1 cellular context compared by ENCODE assay signal in the genomic region with DNA sequence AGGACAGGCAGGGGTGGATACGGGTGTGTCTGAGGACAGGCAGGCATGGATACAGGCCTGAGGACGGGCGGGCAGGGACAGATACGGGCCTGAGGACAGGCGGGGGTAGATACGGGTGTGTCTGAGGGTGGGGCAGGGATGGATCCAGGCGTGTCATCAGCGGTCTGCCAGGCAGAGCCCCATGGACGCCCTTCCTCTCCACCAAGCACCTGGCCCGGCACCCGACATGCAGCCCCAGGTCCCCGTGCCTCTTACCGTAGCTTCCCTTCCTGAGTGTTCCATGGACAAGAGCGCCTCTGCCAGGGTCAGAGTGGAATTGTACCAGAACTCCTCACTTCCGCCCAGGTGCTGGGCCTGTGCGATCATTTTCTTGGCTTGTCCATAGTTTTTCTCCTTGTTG.
TF ChIP-seq lines count a peak whose summit lies in the region.

No MANE protein-coding gene starts in this region.

TF ChIP-seq in HepG2, 621 proteins besides CTCF, POLR2A, EP300 and RAD21 (continued from another document):
- TF ChIP-seq DBP (CRISPR knock-in tag; IDR thresholded peaks at IDR 0.05; ENCODE audit: not compliant biosample characterization) (no peak), ZNF607 (CRISPR knock-in tag; IDR thresholded peaks at IDR 0.05; ENCODE audit: borderline replicate concordance) (no peak), ZNF382 (CRISPR knock-in tag; IDR thresholded peaks at IDR 0.05; ENCODE audit: borderline replicate concordance) (no peak), ZKSCAN8 (CRISPR knock-in tag; IDR thresholded peaks at IDR 0.05; ENCODE audit: borderline replicate concordance) (no peak), MTF2 (CRISPR knock-in tag; IDR thresholded peaks at IDR 0.05; ENCODE audit: borderline replicate concordance) (no peak), ZMYM2 (CRISPR knock-in tag; IDR thresholded peaks at IDR 0.05) (no peak), ZNF577 (CRISPR knock-in tag; IDR thresholded peaks at IDR 0.05; ENCODE audit: borderline replicate concordance, low read depth) (no peak), GTF2F1 (IDR thresholded peaks at IDR 0.05; ENCODE audit: low read length) (no peak)
- TF ChIP-seq, protein P1, sequence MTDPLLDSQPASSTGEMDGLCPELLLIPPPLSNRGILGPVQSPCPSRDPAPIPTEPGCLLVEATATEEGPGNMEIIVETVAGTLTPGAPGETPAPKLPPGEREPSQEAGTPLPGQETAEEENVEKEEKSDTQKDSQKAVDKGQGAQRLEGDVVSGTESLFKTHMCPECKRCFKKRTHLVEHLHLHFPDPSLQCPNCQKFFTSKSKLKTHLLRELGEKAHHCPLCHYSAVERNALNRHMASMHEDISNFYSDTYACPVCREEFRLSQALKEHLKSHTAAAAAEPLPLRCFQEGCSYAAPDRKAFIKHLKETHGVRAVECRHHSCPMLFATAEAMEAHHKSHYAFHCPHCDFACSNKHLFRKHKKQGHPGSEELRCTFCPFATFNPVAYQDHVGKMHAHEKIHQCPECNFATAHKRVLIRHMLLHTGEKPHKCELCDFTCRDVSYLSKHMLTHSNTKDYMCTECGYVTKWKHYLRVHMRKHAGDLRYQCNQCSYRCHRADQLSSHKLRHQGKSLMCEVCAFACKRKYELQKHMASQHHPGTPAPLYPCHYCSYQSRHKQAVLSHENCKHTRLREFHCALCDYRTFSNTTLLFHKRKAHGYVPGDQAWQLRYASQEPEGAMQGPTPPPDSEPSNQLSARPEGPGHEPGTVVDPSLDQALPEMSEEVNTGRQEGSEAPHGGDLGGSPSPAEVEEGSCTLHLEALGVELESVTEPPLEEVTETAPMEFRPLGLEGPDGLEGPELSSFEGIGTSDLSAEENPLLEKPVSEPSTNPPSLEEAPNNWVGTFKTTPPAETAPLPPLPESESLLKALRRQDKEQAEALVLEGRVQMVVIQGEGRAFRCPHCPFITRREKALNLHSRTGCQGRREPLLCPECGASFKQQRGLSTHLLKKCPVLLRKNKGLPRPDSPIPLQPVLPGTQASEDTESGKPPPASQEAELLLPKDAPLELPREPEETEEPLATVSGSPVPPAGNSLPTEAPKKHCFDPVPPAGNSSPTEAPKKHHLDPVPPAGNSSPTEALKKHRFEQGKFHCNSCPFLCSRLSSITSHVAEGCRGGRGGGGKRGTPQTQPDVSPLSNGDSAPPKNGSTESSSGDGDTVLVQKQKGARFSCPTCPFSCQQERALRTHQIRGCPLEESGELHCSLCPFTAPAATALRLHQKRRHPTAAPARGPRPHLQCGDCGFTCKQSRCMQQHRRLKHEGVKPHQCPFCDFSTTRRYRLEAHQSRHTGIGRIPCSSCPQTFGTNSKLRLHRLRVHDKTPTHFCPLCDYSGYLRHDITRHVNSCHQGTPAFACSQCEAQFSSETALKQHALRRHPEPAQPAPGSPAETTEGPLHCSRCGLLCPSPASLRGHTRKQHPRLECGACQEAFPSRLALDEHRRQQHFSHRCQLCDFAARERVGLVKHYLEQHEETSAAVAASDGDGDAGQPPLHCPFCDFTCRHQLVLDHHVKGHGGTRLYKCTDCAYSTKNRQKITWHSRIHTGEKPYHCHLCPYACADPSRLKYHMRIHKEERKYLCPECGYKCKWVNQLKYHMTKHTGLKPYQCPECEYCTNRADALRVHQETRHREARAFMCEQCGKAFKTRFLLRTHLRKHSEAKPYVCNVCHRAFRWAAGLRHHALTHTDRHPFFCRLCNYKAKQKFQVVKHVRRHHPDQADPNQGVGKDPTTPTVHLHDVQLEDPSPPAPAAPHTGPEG (CRISPR knock-in tag; IDR thresholded peaks at IDR 0.05) = no peak
- TF ChIP-seq, protein P2, sequence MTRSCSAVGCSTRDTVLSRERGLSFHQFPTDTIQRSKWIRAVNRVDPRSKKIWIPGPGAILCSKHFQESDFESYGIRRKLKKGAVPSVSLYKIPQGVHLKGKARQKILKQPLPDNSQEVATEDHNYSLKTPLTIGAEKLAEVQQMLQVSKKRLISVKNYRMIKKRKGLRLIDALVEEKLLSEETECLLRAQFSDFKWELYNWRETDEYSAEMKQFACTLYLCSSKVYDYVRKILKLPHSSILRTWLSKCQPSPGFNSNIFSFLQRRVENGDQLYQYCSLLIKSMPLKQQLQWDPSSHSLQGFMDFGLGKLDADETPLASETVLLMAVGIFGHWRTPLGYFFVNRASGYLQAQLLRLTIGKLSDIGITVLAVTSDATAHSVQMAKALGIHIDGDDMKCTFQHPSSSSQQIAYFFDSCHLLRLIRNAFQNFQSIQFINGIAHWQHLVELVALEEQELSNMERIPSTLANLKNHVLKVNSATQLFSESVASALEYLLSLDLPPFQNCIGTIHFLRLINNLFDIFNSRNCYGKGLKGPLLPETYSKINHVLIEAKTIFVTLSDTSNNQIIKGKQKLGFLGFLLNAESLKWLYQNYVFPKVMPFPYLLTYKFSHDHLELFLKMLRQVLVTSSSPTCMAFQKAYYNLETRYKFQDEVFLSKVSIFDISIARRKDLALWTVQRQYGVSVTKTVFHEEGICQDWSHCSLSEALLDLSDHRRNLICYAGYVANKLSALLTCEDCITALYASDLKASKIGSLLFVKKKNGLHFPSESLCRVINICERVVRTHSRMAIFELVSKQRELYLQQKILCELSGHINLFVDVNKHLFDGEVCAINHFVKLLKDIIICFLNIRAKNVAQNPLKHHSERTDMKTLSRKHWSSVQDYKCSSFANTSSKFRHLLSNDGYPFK (CRISPR knock-in tag; IDR thresholded peaks at IDR 0.05; ENCODE audit: borderline replicate concordance) = no peak
